21 cellular contexts compared by ENCODE assay signal in the genomic region with DNA sequence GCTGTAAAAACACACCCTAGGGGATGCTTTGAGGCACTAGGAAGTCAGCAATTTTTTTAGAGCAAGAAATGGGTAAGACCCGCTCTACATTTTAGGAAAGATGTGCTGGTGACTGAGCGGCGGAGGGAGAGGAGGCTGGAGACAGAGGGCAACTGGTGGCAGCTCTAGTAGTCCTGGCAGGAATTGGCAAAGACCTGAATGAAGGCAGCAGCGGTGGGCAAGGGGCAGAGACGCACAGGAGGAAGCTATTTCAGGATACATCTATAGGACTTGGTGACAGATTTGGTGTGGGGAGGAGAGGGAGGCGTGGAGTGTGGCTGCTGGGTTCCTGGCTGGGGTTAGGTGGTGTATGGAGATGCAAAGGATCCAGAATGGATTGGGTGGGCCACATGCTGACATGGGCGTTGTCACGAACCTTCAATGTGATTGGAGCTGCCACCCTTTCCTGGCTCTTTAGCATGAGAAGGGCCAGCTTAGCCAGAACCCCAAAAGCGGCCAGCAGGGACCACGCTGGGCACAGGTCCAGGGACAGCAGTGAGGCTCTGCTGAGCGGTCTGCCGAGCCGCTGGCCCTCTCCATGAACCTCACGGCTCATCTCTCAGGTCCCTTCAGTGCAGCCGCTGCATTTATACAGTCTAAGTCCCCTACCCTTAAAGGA. TPM values are rescaled to one million over a fixed set of nuclear protein-coding genes. Genes with fewer than 3 reads are reported as not detected.
DNase-seq lines count a peak whose midpoint lies in the region; FAIRE-seq and TF ChIP-seq lines count a peak whose summit lies in the region.
"Had no signal": no experiment of that assay in that cellular context is flagged by ENCODE, and none has a peak within 500 bp of the region (broad histone marks: within the 10 kb centered on the region; RNA-seq: fewer than 3 reads in every experiment).

No MANE protein-coding gene starts in this region.

- TF ChIP-seq POLR2A in esophagus muscularis mucosa (IDR thresholded peaks at IDR 0.05; ENCODE audit: low read depth) (no peak), vagina (IDR thresholded peaks at IDR 0.05) (no peak)

- peak overlapping the region; percentile 11 to 30 (median 24) for H3K4me3 ChIP-seq in esophagus muscularis mucosa
- H3K4me3 ChIP-seq in vagina: no peak overlapping the region
- H3K4me3 ChIP-seq: body of pancreas, GM23248, SK-N-MC, tibial nerve had no signal

- H3K36me3 ChIP-seq in esophagus muscularis mucosa (no peaks in the 10 kb centered on the region), vagina (no peaks in the 10 kb centered on the region)
- H3K36me3 ChIP-seq: BE2C, tibial nerve had no signal

- H3K27ac ChIP-seq in esophagus muscularis mucosa (replicated peaks in 1 of 4) (peak overlapping the region in 3 of 4 donors; percentile 36 to 55 (median 48)), vagina (no peak overlapping the region)
- H3K27ac ChIP-seq: body of pancreas, GM23248, SK-N-MC, tibial nerve had no signal

- WGBS in esophagus muscularis mucosa: 43% methylated on average over 15 of the region's 15 CpGs

- FAIRE-seq in RCC 7860 (lab: Jason Lieb, UNC): no peak

- no peak for TF ChIP-seq EP300 in esophagus muscularis mucosa (IDR thresholded peaks at IDR 0.05)

- peaks cover 0 to 17% (median 5%) of the 10 kb centered on the region in 4 donors for H3K9me3 ChIP-seq in esophagus muscularis mucosa
- no peaks in the 10 kb centered on the region for H3K9me3 ChIP-seq in vagina
- H3K9me3 ChIP-seq: BE2C had no signal

- no peaks in the 10 kb centered on the region for H3K27me3 ChIP-seq in esophagus muscularis mucosa
- H3K27me3 ChIP-seq in vagina: no peaks in the 10 kb centered on the region
- H3K27me3 ChIP-seq: BE2C, body of pancreas, tibial nerve had no signal

- intact Hi-C loops in esophagus muscularis mucosa (cut with DNase I): no loop called here
- intact Hi-C loops in vagina (cut with DNase I): no loop called here

- peak; percentile 8 for DNase-seq in activated CD8-positive, alpha-beta memory T cell treated with anti-CD3 and anti-CD28 coated beads, Interleukin-2, amount 50 U/mL, for 48 hours
- DNase-seq in activated CD8-positive, alpha-beta memory T cell treated with anti-CD3 and anti-CD28 coated beads for 24 hours: no peak
- DNase-seq in esophagus muscularis mucosa (ENCODE audit: extremely low spot score) (no peak), myocyte (ENCODE audit: low read depth) (peak; percentile 10), vagina (ENCODE audit: extremely low spot score in 2 of 2) (peak; percentile 60 to 92), NCI-H524 treated with DMSO at 0.1 percent for 48 hours (lab: John Stamatoyannopoulos, UW) (no peak), amygdala (lab: John Stamatoyannopoulos, UW) (no peak), RCC 7860 (ENCODE audit: low spot score) (no peak)
- DNase-seq: 8988T; activated CD4-positive, alpha-beta T cell treated with anti-CD3 and anti-CD28 coated beads, Interleukin-2, amount 10 ng/mL, durations not matched to agents 7 days and 5 days; activated CD8-positive, alpha-beta memory T cell treated with anti-CD3 and anti-CD28 coated beads, Interleukin-2, amount 50 U/mL, for 4 hours; activated naive CD8-positive, alpha-beta T cell treated with anti-CD3 and anti-CD28 coated beads, Interleukin-2, amount 10 ng/mL, durations not matched to agents 7 days and 5 days; BE2C; body of pancreas; GM23248; NCI-H2107; NCI-H510A; stimulated activated naive CD8-positive, alpha-beta T cell treated with anti-CD3 and anti-CD28 coated beads, Interleukin-15, amount 100 ng/mL, for 72 hours; T-helper 2 cell had no signal

- TF ChIP-seq CTCF in esophagus muscularis mucosa (IDR thresholded peaks at IDR 0.05): no peak
- TF ChIP-seq CTCF in vagina (IDR thresholded peaks at IDR 0.05): no peak

- H3K4me1 ChIP-seq in esophagus muscularis mucosa (peaks cover 10 to 20% (median 16%) of the 10 kb centered on the region in 4 donors), vagina (no peaks in the 10 kb centered on the region)
- H3K4me1 ChIP-seq: BE2C, body of pancreas had no signal

RNA-seq across cellular contexts. Expression of a gene that starts 10.2 kb away (rescaled TPM):
- total RNA-seq in esophagus muscularis mucosa (1 to 10 TPM in 3 of 4 donors, under 1 TPM in 1; 0.42 to 2.1 (median 1.2) TPM), myocyte (0.40 and 0.62 TPM in 2 replicates), vagina (2.5 TPM)
- polyA plus RNA-seq in myocyte (2012): 0.67 TPM
- polyA plus RNA-seq: GM23248 had no signal

Comparison
In these comparisons a context has a peak if more than half of its experiments do, and no peak if none do; other contexts are left out.
1. DNase-seq: peak in activated CD8-positive, alpha-beta memory T cell treated with anti-CD3 and anti-CD28 coated beads, Interleukin-2, amount 50 U/mL, for 48 hours (single experiment), myocyte (single experiment) and vagina (2 of 2); none in activated CD8-positive, alpha-beta memory T cell treated with anti-CD3 and anti-CD28 coated beads for 24 hours (single experiment), esophagus muscularis mucosa (single experiment), NCI-H524 treated with DMSO at 0.1 percent for 48 hours (single experiment), amygdala (0 of 56) and RCC 7860 (single experiment).
2. H3K4me3 ChIP-seq: peak in esophagus muscularis mucosa (4 of 4); none in vagina (0 of 2).